8 cellular contexts compared by ENCODE assay signal in the genomic region with DNA sequence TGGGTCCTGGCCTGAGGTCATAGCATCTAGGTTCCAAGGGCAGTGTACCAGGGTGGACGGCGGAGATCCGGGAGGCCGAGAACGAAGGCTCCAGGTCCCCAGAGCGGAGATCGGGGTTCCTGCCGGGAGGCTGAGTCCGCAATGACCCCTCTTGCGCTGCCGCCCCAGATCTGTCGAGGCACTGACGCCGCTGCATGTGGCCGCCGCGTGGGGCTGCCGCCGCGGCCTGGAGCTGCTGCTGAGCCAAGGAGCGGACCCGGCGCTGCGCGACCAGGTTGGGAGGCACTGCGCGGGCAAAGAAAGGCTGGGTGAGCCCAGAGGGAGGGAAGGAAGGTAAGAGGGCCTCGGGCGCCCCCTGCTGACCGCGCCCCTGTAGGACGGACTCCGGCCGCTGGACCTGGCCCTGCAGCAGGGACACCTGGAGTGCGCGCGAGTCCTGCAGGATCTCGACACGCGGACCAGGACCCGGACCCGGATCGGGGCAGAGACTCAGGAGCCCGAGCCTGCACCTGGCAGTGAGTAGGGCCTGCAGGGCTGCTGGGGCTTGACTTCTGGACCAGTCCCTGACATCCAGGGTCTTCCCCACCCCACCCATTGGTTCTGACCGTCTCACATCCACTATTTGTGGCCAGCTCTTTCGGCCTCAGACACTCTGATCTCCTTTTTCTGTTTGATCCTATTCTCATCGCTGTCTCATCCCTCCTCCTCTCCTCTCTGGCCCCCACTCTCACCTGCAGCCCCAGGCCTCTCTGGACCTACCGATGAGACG. TPM values are rescaled to one million over a fixed set of nuclear protein-coding genes. Genes with fewer than 3 reads are reported as not detected.
DNase-seq lines count a peak whose midpoint lies in the region; ATAC-seq and TF ChIP-seq lines count a peak whose summit lies in the region.

No MANE protein-coding gene starts in this region.

- H3K4me3 ChIP-seq in LNCaP clone FGC (ENCODE audit: low read depth, low read length) (peak overlapping the region; percentile 52), thymus (ENCODE audit: low read length) (peak overlapping the region; percentile 49)

- H3K27ac Mint-ChIP-seq in CD14-positive monocyte (peak overlapping the region in 4 of 7 donors; percentile 33 to 75 (median 46)), osteocyte (ENCODE audit: unreplicated experiment) (no peak overlapping the region)

- peak; percentile 96 for TF ChIP-seq CTCF in CD14-positive monocyte (IDR thresholded peaks at IDR 0.05)
- peak; percentile 95 for TF ChIP-seq CTCF in LNCaP clone FGC (IDR thresholded peaks at IDR 0.05; ENCODE audit: control insufficient read depth, extremely low read depth, insufficient read depth)
- peak; percentile 96 for TF ChIP-seq CTCF in osteocyte (IDR thresholded peaks at IDR 0.05)

- 13% methylated on average over 49 of the region's 49 CpGs for WGBS in thymus

- H3K4me1 Mint-ChIP-seq in CD14-positive monocyte (peaks cover 19% of the 10 kb centered on the region), osteocyte (ENCODE audit: unreplicated experiment) (peaks cover 3% of the 10 kb centered on the region)

- DNase-seq in CD14-positive monocyte (ENCODE audit: low spot score) (peak; percentile 75), LNCaP clone FGC (ENCODE audit: low read depth) (peak; percentile 39), SHP77 treated with DMSO at 0.1 percent for 48 hours (lab: John Stamatoyannopoulos, UW) (peak; percentile 61), activated gamma-delta T cell treated with Interleukin-2 at 50 U/mL for 16 hours (peak; percentile 74), glomerular visceral epithelial cell (ENCODE audit: extremely low spot score) (peak; percentile 89), osteocyte (ENCODE audit: extremely low spot score, unreplicated experiment) (peak; percentile 95)

- peaks cover 0 to 2% (median 0%) of the 10 kb centered on the region in 3 donors for H3K27me3 Mint-ChIP-seq in CD14-positive monocyte (ENCODE audit: low read depth in 3 of 3)
- no peaks in the 10 kb centered on the region for H3K27me3 Mint-ChIP-seq in osteocyte (ENCODE audit: unreplicated experiment)

- H3K4me1 ChIP-seq in thymus (ENCODE audit: control insufficient read depth, insufficient read depth, low read length): peaks cover 3% of the 10 kb centered on the region

- H3K27me3 ChIP-seq in thymus (ENCODE audit: control insufficient read depth, insufficient read depth): no peaks in the 10 kb centered on the region

- intact Hi-C loops in CD14-positive monocyte (cut with micrococcal nuclease): loop anchor here (2.0 to 5.0 kb wide), 2 partner anchors 24 to 75 kb away; no protein-coding TSS in a partner anchor

- peaks cover 22% of the 10 kb centered on the region for H3K36me3 ChIP-seq in thymus (ENCODE audit: control insufficient read depth, insufficient read depth)

- H3K4me3 Mint-ChIP-seq in CD14-positive monocyte (peak overlapping the region; percentile 81 to 91), osteocyte (ENCODE audit: unreplicated experiment) (peak overlapping the region; percentile 65)

- H3K9me3 ChIP-seq in thymus (ENCODE audit: control insufficient read depth): no peaks in the 10 kb centered on the region

- H3K9me3 Mint-ChIP-seq in CD14-positive monocyte: no peaks in the 10 kb centered on the region
- no peaks in the 10 kb centered on the region for H3K9me3 Mint-ChIP-seq in osteocyte (ENCODE audit: unreplicated experiment)

- H3K36me3 Mint-ChIP-seq in CD14-positive monocyte (peaks cover 11 to 40% of the 10 kb centered on the region in 2 donors), osteocyte (ENCODE audit: unreplicated experiment) (no peaks in the 10 kb centered on the region)

- peak; percentile 67 for ATAC-seq in GM19455 (IDR thresholded peaks at IDR 0.05; ENCODE audit: unreplicated experiment)

- H3K27ac ChIP-seq in thymus (ENCODE audit: low read depth): no peak overlapping the region

RNA-seq across cellular contexts. Expression of gene ANKLE1, which starts 1.0 kb away (rescaled TPM):
- polyA plus RNA-seq in CD14-positive monocyte (1 to 10 TPM; 1.3 to 2.2 TPM), thymus (0.64 TPM)
- total RNA-seq in osteocyte: 0.99 and 1.5 TPM in 2 replicates

RNA-seq across cellular contexts. Expression of gene BABAM1, which starts 15.4 kb away (rescaled TPM):
- polyA plus RNA-seq in CD14-positive monocyte (100 to 1,000 TPM in 1 of 2 donors, 10 to 100 TPM in 1; 90.3 to 106 TPM), thymus (94.4 TPM)
- total RNA-seq in osteocyte: 92.5 and 93.7 TPM in 2 replicates

RNA-seq across cellular contexts. Expression of gene USHBP1, which starts 18.1 kb away (rescaled TPM):
- polyA plus RNA-seq in CD14-positive monocyte (not detected), thymus (4.4 TPM)
- total RNA-seq in osteocyte: not detected in 2 replicates

RNA-seq across cellular contexts. Expression of gene ABHD8, which starts 20.6 kb away (rescaled TPM):
- polyA plus RNA-seq in CD14-positive monocyte (10 to 100 TPM; 12.5 to 14.9 TPM), thymus (10.3 TPM)
- total RNA-seq in osteocyte: 5.0 and 6.1 TPM in 2 replicates

RNA-seq across cellular contexts. Expression of gene MRPL34, which starts 23.0 kb away (rescaled TPM):
- polyA plus RNA-seq in CD14-positive monocyte: 100 to 1,000 TPM; 155 to 208 TPM
- total RNA-seq in osteocyte: 66.9 and 78.8 TPM in 2 replicates
- 123 TPM for polyA plus RNA-seq in thymus

Comparison
In these comparisons a context has a peak if more than half of its experiments do, and no peak if none do; other contexts are left out.
1. DNase-seq: peak in every context shown above with its lines; median percentile 95 in osteocyte; 89 in glomerular visceral epithelial cell; 75 in CD14-positive monocyte; 74 in activated gamma-delta T cell treated with Interleukin-2 at 50 U/mL for 16 hours; 61 in SHP77 treated with DMSO at 0.1 percent for 48 hours; 39 in LNCaP clone FGC.